Comparison of ENCODE assay signal across 10 cellular contexts in the genomic region with DNA sequence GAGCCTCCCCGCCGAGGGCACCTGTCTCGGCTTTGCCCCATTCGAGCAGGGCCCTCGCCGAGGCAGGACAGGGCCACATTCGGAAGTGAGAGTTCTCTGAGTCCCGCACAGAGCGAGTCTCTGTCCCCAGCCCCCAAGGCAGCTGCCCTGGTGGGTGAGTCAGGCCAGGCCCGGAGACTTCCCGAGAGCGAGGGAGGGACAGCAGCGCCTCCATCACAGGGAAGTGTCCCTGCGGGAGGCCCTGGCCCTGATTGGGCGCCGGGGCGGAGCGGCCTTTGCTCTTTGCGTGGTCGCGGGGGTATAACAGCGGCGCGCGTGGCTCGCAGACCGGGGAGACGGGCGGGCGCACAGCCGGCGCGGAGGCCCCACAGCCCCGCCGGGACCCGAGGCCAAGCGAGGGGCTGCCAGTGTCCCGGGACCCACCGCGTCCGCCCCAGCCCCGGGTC. TPM values are rescaled to one million over a fixed set of nuclear protein-coding genes. Genes with fewer than 3 reads are reported as not detected.
DNase-seq lines count a peak whose midpoint lies in the region; ATAC-seq, FAIRE-seq and TF ChIP-seq lines count a peak whose summit lies in the region.
"Had no signal": no experiment of that assay in that cellular context is flagged by ENCODE, and none has a peak within 500 bp of the region (broad histone marks: within the 10 kb centered on the region; RNA-seq: fewer than 3 reads in every experiment).

A gene (plus strand): TSS at position 330 of the 446 bp plus-strand sequence. CDS start 131 bp downstream, outside the sequence.

- H3K27me3 ChIP-seq in astrocyte (ENCODE audit: insufficient read depth, low read length) = peaks cover 2% of the 10 kb centered on the region
- peaks cover 0 to 39% (median 25%) of the 10 kb centered on the region in 7 donors for H3K27me3 ChIP-seq in spleen (replicated peaks in 1 of 7)

- no peak within 1 kb of the TSS for H2AFZ ChIP-seq in astrocyte (ENCODE audit: low read depth, low read length)

- H3K27ac Mint-ChIP-seq in astrocyte (ENCODE audit: unreplicated experiment) = no peak within 1 kb of the TSS
- H3K27ac Mint-ChIP-seq: activated naive CD8-positive, alpha-beta T cell treated with anti-CD3 and anti-CD28 coated beads, Interleukin-2, amount 50 U/mL, for 24 hours had no signal

- H3K27ac ChIP-seq in astrocyte (ENCODE audit: low read depth, low read length) = no peak within 1 kb of the TSS
- H3K27ac ChIP-seq in spleen = no peak within 1 kb of the TSS

- no peak within 1 kb of the TSS for H3K4me3 Mint-ChIP-seq in astrocyte (ENCODE audit: unreplicated experiment)
- H3K4me3 Mint-ChIP-seq: activated naive CD8-positive, alpha-beta T cell treated with anti-CD3 and anti-CD28 coated beads, Interleukin-2, amount 50 U/mL, for 24 hours had no signal

- no peaks in the 10 kb centered on the region for H3K9me3 Mint-ChIP-seq in astrocyte (ENCODE audit: unreplicated experiment)
- H3K9me3 Mint-ChIP-seq: activated naive CD8-positive, alpha-beta T cell treated with anti-CD3 and anti-CD28 coated beads, Interleukin-2, amount 50 U/mL, for 24 hours had no signal

- 29 to 86% (median 55%) methylated on average over 5 to 42 of the region's 42 CpGs for WGBS in spleen, 5 donors

- peak within 1 kb of the TSS; percentile 60 for H3K4me2 ChIP-seq in astrocyte (ENCODE audit: low read length)

- H3K36me3 ChIP-seq in astrocyte (ENCODE audit: insufficient read depth, low read length) = no peaks in the 10 kb centered on the region
- no peaks in the 10 kb centered on the region for H3K36me3 ChIP-seq in spleen

- no peak for FAIRE-seq in astrocyte (lab: Jason Lieb, UNC)
- FAIRE-seq: GM18507 had no signal

- H3K4me1 ChIP-seq in astrocyte (ENCODE audit: insufficient read depth, low read length) (no peaks in the 10 kb centered on the region), spleen (peaks cover 0 to 9% (median 3%) of the 10 kb centered on the region in 6 donors)

- no peaks in the 10 kb centered on the region for H3K79me2 ChIP-seq in astrocyte (ENCODE audit: insufficient read depth, low read length)

- no peak for TF ChIP-seq POLR2A in spleen (IDR thresholded peaks at IDR 0.05)

- no peak for TF ChIP-seq CTCF in astrocyte (IDR thresholded peaks at IDR 0.05; ENCODE audit: insufficient read depth, low read depth, low read length)
- no peak for TF ChIP-seq CTCF in spleen (IDR thresholded peaks at IDR 0.05 in 8 of 11, conservative IDR thresholded peaks at IDR 0.05 in 3 of 11)

- no peaks in the 10 kb centered on the region for H3K9me3 ChIP-seq in astrocyte (ENCODE audit: insufficient read depth, low read depth, low read length)
- no peaks in the 10 kb centered on the region for H3K9me3 ChIP-seq in spleen

- H3K4me3 ChIP-seq in astrocyte (ENCODE audit: insufficient read depth, low read depth, low read length) = no peak within 1 kb of the TSS
- peak within 1 kb of the TSS in 1 of 8 donors; percentile 7 for H3K4me3 ChIP-seq in spleen

- H3K27me3 Mint-ChIP-seq in astrocyte (ENCODE audit: low read depth, unreplicated experiment) = peaks cover 29% of the 10 kb centered on the region
- H3K27me3 Mint-ChIP-seq: activated naive CD8-positive, alpha-beta T cell treated with anti-CD3 and anti-CD28 coated beads, Interleukin-2, amount 50 U/mL, for 24 hours had no signal

- no peak within 1 kb of the TSS for H3K9ac ChIP-seq in astrocyte (ENCODE audit: low read length)

- no peaks in the 10 kb centered on the region for H3K36me3 Mint-ChIP-seq in astrocyte (ENCODE audit: low read depth, unreplicated experiment)

- H4K20me1 ChIP-seq in astrocyte (ENCODE audit: insufficient read depth, low read length) = no peaks in the 10 kb centered on the region

- H3K4me1 Mint-ChIP-seq in astrocyte (ENCODE audit: low read depth, unreplicated experiment) = no peaks in the 10 kb centered on the region
- H3K4me1 Mint-ChIP-seq: activated naive CD8-positive, alpha-beta T cell treated with anti-CD3 and anti-CD28 coated beads, Interleukin-2, amount 50 U/mL, for 24 hours had no signal

- ATAC-seq in HG02678 (IDR thresholded peaks at IDR 0.05; ENCODE audit: unreplicated experiment) = no peak
- ATAC-seq: activated naive CD8-positive, alpha-beta T cell treated with anti-CD3 and anti-CD28 coated beads, Interleukin-2, amount 50 U/mL, for 24 hours had no signal

- DNase-seq in HCEC 1CT = peak; percentile 2
- no peak for DNase-seq in astrocyte (ENCODE audit: low read depth)
- peak; percentile 88 for DNase-seq in islet precursor cell
- peak; percentile 69 for DNase-seq in spleen
- DNase-seq in activated naive CD4-positive, alpha-beta T cell treated with Interleukin-2 at 50 U/mL for 16 hours = no peak
- DNase-seq in NCI-H2171 (lab: John Stamatoyannopoulos, UW) = no peak
- DNase-seq: activated naive CD8-positive, alpha-beta T cell treated with anti-CD3 and anti-CD28 coated beads, Interleukin-2, amount 50 U/mL, for 24 hours; effector memory CD4-positive, alpha-beta T cell had no signal

- intact Hi-C loops in spleen (cut with DNase I; ENCODE audit: low total_unique reads) = no loop called here

RNA-seq across cellular contexts. Expression of the gene that starts here (rescaled TPM):
- total RNA-seq in astrocyte (0.07 TPM in 1 of 2 replicates, not detected in the other), spleen (under 1 TPM in 2 of 7 donors, not detected in 5; 0.10 to 0.16 TPM)
- under 1 TPM in 2 of 3 donors, not detected in 1; 0.08 to 0.11 TPM for polyA plus RNA-seq in spleen

Comparison
In these comparisons a context has a peak if more than half of its experiments do, and no peak if none do; other contexts are left out.
1. Peak in DNase-seq in spleen; RNA of the gene not detected or under 1 TPM.
2. DNase-seq: peak in HCEC 1CT (single experiment) and islet precursor cell (single experiment); none in astrocyte (single experiment), activated naive CD4-positive, alpha-beta T cell treated with Interleukin-2 at 50 U/mL for 16 hours (single experiment) and NCI-H2171 (single experiment).